ENCODE assay signal across 16 cellular contexts in the genomic region with DNA sequence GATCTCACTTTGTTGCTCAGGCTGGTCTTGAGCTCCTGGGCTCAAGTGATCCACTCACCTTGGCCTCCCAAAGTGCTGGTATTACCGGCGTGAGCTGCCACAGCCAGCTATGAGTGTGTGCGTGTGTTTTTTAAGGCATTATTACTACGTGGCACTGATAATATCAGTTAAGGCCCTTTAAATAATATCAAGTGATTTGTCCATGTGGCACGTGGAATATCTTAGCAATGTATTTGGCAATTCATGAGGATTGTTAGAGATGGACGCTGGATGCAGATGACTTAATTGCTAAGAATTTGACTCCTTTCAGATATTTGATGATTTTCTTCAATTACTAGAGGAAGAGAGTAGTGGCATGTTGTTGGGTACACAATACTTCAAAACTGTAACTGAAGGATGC. TPM values are rescaled to one million over a fixed set of nuclear protein-coding genes. Genes with fewer than 3 reads are reported as not detected.
"Had no signal": no experiment of that assay in that cellular context is flagged by ENCODE, and none has a peak within 500 bp of the region (broad histone marks: within the 10 kb centered on the region; RNA-seq: fewer than 3 reads in every experiment).

No MANE protein-coding gene starts in this region.

- H3K27me3 ChIP-seq: brain microvascular endothelial cell, colonic mucosa, hepatocyte, upper lobe of right lung had no signal

- H3K4me1 ChIP-seq: colonic mucosa had no signal

- H3K4me2 ChIP-seq: hepatocyte had no signal

- H3K9me3 ChIP-seq: colonic mucosa, thoracic aorta, upper lobe of right lung had no signal

- ATAC-seq: activated CD4-positive, alpha-beta T cell treated with anti-CD3 and anti-CD28 coated beads for 36 hours; stimulated activated naive B cell treated with anti-CD40 and anti-IgM and Interleukin-4, amounts not matched to agents 10 μg/mL and 1 μg/mL and 100 μg/mL, for 72 hours; upper lobe of right lung; WTC11 had no signal

- H3K4me3 ChIP-seq: colonic mucosa, hepatocyte, thoracic aorta, upper lobe of right lung had no signal

- H3K79me2 ChIP-seq: hepatocyte had no signal

- H2AFZ ChIP-seq: hepatocyte had no signal

- H3K36me3 ChIP-seq: brain microvascular endothelial cell, colonic mucosa, thoracic aorta, upper lobe of right lung had no signal

- H3K27ac ChIP-seq: colonic mucosa, thoracic aorta, upper lobe of right lung had no signal

- DNase-seq: activated CD4-positive, alpha-beta memory T cell treated with anti-CD3 and anti-CD28 coated beads for 36 hours; activated CD4-positive, alpha-beta T cell treated with anti-CD3 and anti-CD28 coated beads for 36 hours; activated naive CD4-positive, alpha-beta T cell; activated naive CD8-positive, alpha-beta T cell treated with anti-CD3 and anti-CD28 coated beads, Interleukin-2, amount 10 ng/mL, durations not matched to agents 7 days and 5 days; activated T-cell treated with anti-CD3 and anti-CD28 coated beads for 4 hours; amygdala; brain microvascular endothelial cell; central memory CD4-positive, alpha-beta T cell; colonic mucosa; stimulated activated naive B cell treated with anti-CD40 and anti-IgM and Interleukin-4, amounts not matched to agents 10 μg/mL and 1 μg/mL and 100 μg/mL, for 72 hours; upper lobe of right lung had no signal

RNA-seq across cellular contexts. Expression of a gene that starts 25.5 kb away (rescaled TPM):
- total RNA-seq: activated CD4-positive, alpha-beta memory T cell treated with anti-CD3 and anti-CD28 coated beads for 36 hours had no signal

RNA-seq across cellular contexts. Expression of a gene that starts 50.8 kb away (rescaled TPM):
- total RNA-seq: activated CD4-positive, alpha-beta T cell treated with anti-CD3 and anti-CD28 coated beads for 36 hours; activated naive CD8-positive, alpha-beta T cell treated with anti-CD3 and anti-CD28 coated beads, Interleukin-2, amount 10 ng/mL, durations not matched to agents 7 days and 5 days; epithelial cell of proximal tubule; lung microvascular endothelial cell; thoracic aorta; upper lobe of right lung had no signal
